Comparison of ENCODE assay signal across 1 cellular context in the genomic region with DNA sequence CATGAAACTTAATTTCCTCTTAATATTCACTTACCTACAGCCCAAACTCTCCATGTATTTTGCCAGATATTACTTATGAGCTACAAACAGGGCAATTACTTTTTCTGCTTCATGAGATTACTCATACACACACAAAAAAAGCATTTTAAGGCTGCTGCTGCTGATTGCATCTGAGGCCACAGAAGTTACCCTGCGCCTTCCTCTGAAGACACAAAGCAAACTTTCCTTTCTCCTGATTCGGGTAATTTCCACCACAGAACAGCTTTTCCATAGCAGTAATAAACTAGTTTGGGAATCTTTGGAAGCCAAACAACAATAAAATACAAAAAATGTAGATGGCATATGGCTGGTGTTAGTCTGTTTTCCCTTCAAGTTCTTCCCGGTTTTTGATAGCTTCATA.
TF ChIP-seq lines count a peak whose summit lies in the region.

No MANE protein-coding gene starts in this region.

TF ChIP-seq in IMR-90, 13 proteins besides CTCF, POLR2A, EP300 and RAD21:
- no peak for TF ChIP-seq MAFK (IDR thresholded peaks at IDR 0.05; ENCODE audit: low read depth, low read length)
- TF ChIP-seq, protein P1, sequence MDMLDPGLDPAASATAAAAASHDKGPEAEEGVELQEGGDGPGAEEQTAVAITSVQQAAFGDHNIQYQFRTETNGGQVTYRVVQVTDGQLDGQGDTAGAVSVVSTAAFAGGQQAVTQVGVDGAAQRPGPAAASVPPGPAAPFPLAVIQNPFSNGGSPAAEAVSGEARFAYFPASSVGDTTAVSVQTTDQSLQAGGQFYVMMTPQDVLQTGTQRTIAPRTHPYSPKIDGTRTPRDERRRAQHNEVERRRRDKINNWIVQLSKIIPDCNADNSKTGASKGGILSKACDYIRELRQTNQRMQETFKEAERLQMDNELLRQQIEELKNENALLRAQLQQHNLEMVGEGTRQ (IDR thresholded peaks at IDR 0.05; ENCODE audit: low read depth, low read length): no peak
- TF ChIP-seq SMC3 (IDR thresholded peaks at IDR 0.05; ENCODE audit: low read depth, low read length): no peak
- TF ChIP-seq FOS (IDR thresholded peaks at IDR 0.05; ENCODE audit: low read depth, low read length): no peak
- no peak for TF ChIP-seq MXI1 (IDR thresholded peaks at IDR 0.05; ENCODE audit: borderline replicate concordance, low read depth, low read length)
- no peak for TF ChIP-seq BHLHE40 (IDR thresholded peaks at IDR 0.05; ENCODE audit: low read depth, low read length)
- no peak for TF ChIP-seq RFX5 (IDR thresholded peaks at IDR 0.05; ENCODE audit: low read depth, low read length)
- no peak for TF ChIP-seq NFE2L2 (IDR thresholded peaks at IDR 0.05; ENCODE audit: low read depth, low read length)
- TF ChIP-seq CHD1 (IDR thresholded peaks at IDR 0.05; ENCODE audit: low read depth, low read length): no peak
- TF ChIP-seq RCOR1 (IDR thresholded peaks at IDR 0.05; ENCODE audit: insufficient replicate concordance, low read length): no peak
- TF ChIP-seq MAZ (IDR thresholded peaks at IDR 0.05; ENCODE audit: borderline replicate concordance, low read depth, low read length): no peak
- TF ChIP-seq ELK1 (IDR thresholded peaks at IDR 0.05; ENCODE audit: borderline replicate concordance, low read depth, low read length): no peak
- no peak for TF ChIP-seq CEBPB (IDR thresholded peaks at IDR 0.05; ENCODE audit: low read depth, low read length)
